ENCODE assay signal across 17 cellular contexts in genomic region chr1:31912087-31912780, GRCh38. TPM values are rescaled to one million over a fixed set of nuclear protein-coding genes. Genes with fewer than 3 reads are reported as not detected.
A peak's percentile ranks its signal among the peaks of the same experiment; 100 is the strongest.
DNase-seq lines count a peak whose midpoint lies in the region; ATAC-seq and TF ChIP-seq lines count a peak whose summit lies in the region.
"Had no signal": no experiment of that assay in that cellular context is flagged by ENCODE, and none has a peak within 500 bp of the region (broad histone marks: within the 10 kb centered on the region; RNA-seq: fewer than 3 reads in every experiment).

No MANE protein-coding gene starts in this region.

- H3K4me3 Mint-ChIP-seq in activated naive CD4-positive, alpha-beta T cell treated with anti-CD3 and anti-CD28 coated beads, Interleukin-2, amount 10 ng/mL, durations not matched to agents 7 days and 5 days = no peak overlapping the region
- H3K4me3 Mint-ChIP-seq in T-cell (peak overlapping the region in 2 of 3 donors; percentile 14 to 31), endothelial cell (ENCODE audit: unreplicated experiment) (peak overlapping the region; percentile 24)
- H3K4me3 Mint-ChIP-seq: type B pancreatic cell had no signal

- TF ChIP-seq CTCF in endothelial cell (IDR thresholded peaks at IDR 0.05; ENCODE audit: unreplicated experiment) (no peak), transverse colon (IDR thresholded peaks at IDR 0.05) (no peak)

- intact Hi-C loops in transverse colon (cut with DNase I; ENCODE audit: low total_unique reads) = no loop called here

- H3K36me3 ChIP-seq in subcutaneous abdominal adipose tissue (ENCODE audit: control insufficient read depth in 5 of 5, insufficient read depth in 5 of 5, low read length in 5 of 5) = peaks cover 24 to 59% (median 45%) of the 10 kb centered on the region in 5 donors
- H3K36me3 ChIP-seq in transverse colon = peaks cover 0 to 63% (median 22%) of the 10 kb centered on the region in 4 donors

- no peak overlapping the region for H3K9ac ChIP-seq in subcutaneous abdominal adipose tissue (ENCODE audit: low read length in 5 of 5)

- no peak overlapping the region for H3K4me3 ChIP-seq in subcutaneous abdominal adipose tissue (ENCODE audit: low read depth in 1 of 5, low read length in 5 of 5)
- no peak overlapping the region for H3K4me3 ChIP-seq in transverse colon
- H3K4me3 ChIP-seq: MG63 had no signal

- H3K4me1 Mint-ChIP-seq in activated naive CD4-positive, alpha-beta T cell treated with anti-CD3 and anti-CD28 coated beads, Interleukin-2, amount 10 ng/mL, durations not matched to agents 7 days and 5 days = peaks cover 50% of the 10 kb centered on the region
- H3K4me1 Mint-ChIP-seq in T-cell (peaks cover 55 to 62% (median 58%) of the 10 kb centered on the region in 3 donors), endothelial cell (ENCODE audit: unreplicated experiment) (peaks cover 8% of the 10 kb centered on the region)

- DNase-seq in activated naive CD4-positive, alpha-beta T cell treated with anti-CD3 and anti-CD28 coated beads, Interleukin-2, amount 10 ng/mL, durations not matched to agents 7 days and 5 days = no peak
- no peak for DNase-seq in activated naive CD4-positive, alpha-beta T cell treated with anti-CD3 and anti-CD28 coated beads, Interleukin-2, amount 50 U/mL, for 16 hours
- DNase-seq in T-cell (no peak), endothelial cell (ENCODE audit: low spot score) (no peak), transverse colon (no peak), globus pallidus (ENCODE audit: low spot score) (no peak)
- DNase-seq: effector CD8-positive, alpha-beta T cell; mammary epithelial cell; MG63; NCI-H2029; NCI-H526 treated with DMSO at 0.1 percent for 48 hours; nucleus accumbens; T1000 had no signal

- no peaks in the 10 kb centered on the region for H3K27me3 ChIP-seq in subcutaneous abdominal adipose tissue (ENCODE audit: control insufficient read depth in 5 of 5, insufficient read depth in 4 of 5, low read length in 5 of 5)
- no peaks in the 10 kb centered on the region for H3K27me3 ChIP-seq in transverse colon
- H3K27me3 ChIP-seq: MG63 had no signal

- TF ChIP-seq POLR2A in transverse colon (IDR thresholded peaks at IDR 0.05) = no peak

- TF ChIP-seq EP300 in transverse colon (IDR thresholded peaks at IDR 0.05; ENCODE audit: low read depth) = no peak

- 50 to 75% methylated on average over 1 of the region's 1 CpG for WGBS in transverse colon (ENCODE audit: low coverage in 1 of 2), 2 donors

- H3K36me3 Mint-ChIP-seq in activated naive CD4-positive, alpha-beta T cell treated with anti-CD3 and anti-CD28 coated beads, Interleukin-2, amount 10 ng/mL, durations not matched to agents 7 days and 5 days = peaks cover 78% of the 10 kb centered on the region
- H3K36me3 Mint-ChIP-seq in T-cell = peaks cover 65% of the 10 kb centered on the region
- H3K36me3 Mint-ChIP-seq in endothelial cell (ENCODE audit: low read depth, unreplicated experiment) = peaks cover 31% of the 10 kb centered on the region

- H3K4me1 ChIP-seq in subcutaneous abdominal adipose tissue (ENCODE audit: control insufficient read depth in 5 of 5, insufficient read depth in 5 of 5, low read length in 5 of 5) = peaks cover 0 to 30% (median 3%) of the 10 kb centered on the region in 5 donors
- peaks cover 16 to 32% (median 20%) of the 10 kb centered on the region in 4 donors for H3K4me1 ChIP-seq in transverse colon

- no peaks in the 10 kb centered on the region for H3K27me3 Mint-ChIP-seq in activated naive CD4-positive, alpha-beta T cell treated with anti-CD3 and anti-CD28 coated beads, Interleukin-2, amount 10 ng/mL, durations not matched to agents 7 days and 5 days
- no peaks in the 10 kb centered on the region for H3K27me3 Mint-ChIP-seq in T-cell
- no peaks in the 10 kb centered on the region for H3K27me3 Mint-ChIP-seq in endothelial cell (ENCODE audit: unreplicated experiment)
- H3K27me3 Mint-ChIP-seq: type B pancreatic cell had no signal

- H3K9me3 ChIP-seq in subcutaneous abdominal adipose tissue (ENCODE audit: control insufficient read depth in 5 of 5, low read length in 5 of 5) = no peaks in the 10 kb centered on the region
- no peaks in the 10 kb centered on the region for H3K9me3 ChIP-seq in transverse colon
- H3K9me3 ChIP-seq: MG63 had no signal

- peak overlapping the region; percentile 57 for H3K27ac ChIP-seq in subcutaneous abdominal adipose tissue (ENCODE audit: low read depth, low read length)
- H3K27ac ChIP-seq in transverse colon = no peak overlapping the region

- POLR2A ChIA-PET in T-cell (lab: Charles Lee) = interaction anchor here in 1 of 2 donors (0.5 kb wide), 1 partner anchor 92 kb away, joined by 3 read pairs; no protein-coding TSS in a partner anchor

- ATAC-seq in T-cell (replicated peaks in 1 of 4) (no peak), GM19455 (IDR thresholded peaks at IDR 0.05; ENCODE audit: unreplicated experiment) (no peak)
- ATAC-seq: sciatic nerve had no signal

- in situ Hi-C loops in transverse colon (cut with MboI; ENCODE audit: low pct_ligation_motif_present in 1 of 4, low pct_unique_long_range_greater_than_20kb in 1 of 4, low sequenced_read_pairs in 3 of 4) = no loop called here

- CTCF ChIA-PET in activated naive CD4-positive, alpha-beta T cell treated with anti-CD3 and anti-CD28 coated beads, Interleukin-2, amount 10 ng/mL, durations not matched to agents 7 days and 5 days (lab: Charles Lee) = interaction anchor here (1.9 to 3.2 kb wide), 2 partner anchors 11 to 50 kb away, joined by 10 to 22 read pairs; no protein-coding TSS in a partner anchor
- CTCF ChIA-PET in T-cell (lab: Charles Lee) = interaction anchor here in 1 of 2 donors (0.6 to 3.5 kb wide), 5 partner anchors 11 to 52 kb away, joined by 3 to 20 read pairs (median 4); partner anchors contain the start of gene PTP4A2

- no peaks in the 10 kb centered on the region for H3K9me3 Mint-ChIP-seq in activated naive CD4-positive, alpha-beta T cell treated with anti-CD3 and anti-CD28 coated beads, Interleukin-2, amount 10 ng/mL, durations not matched to agents 7 days and 5 days
- no peaks in the 10 kb centered on the region for H3K9me3 Mint-ChIP-seq in T-cell
- no peaks in the 10 kb centered on the region for H3K9me3 Mint-ChIP-seq in endothelial cell (ENCODE audit: unreplicated experiment)

- peak overlapping the region; percentile 19 for H3K27ac Mint-ChIP-seq in activated naive CD4-positive, alpha-beta T cell treated with anti-CD3 and anti-CD28 coated beads, Interleukin-2, amount 10 ng/mL, durations not matched to agents 7 days and 5 days
- peak overlapping the region; percentile 78 to 83 for H3K27ac Mint-ChIP-seq in T-cell
- H3K27ac Mint-ChIP-seq in endothelial cell (ENCODE audit: unreplicated experiment) = no peak overlapping the region

RNA-seq across cellular contexts. Expression of gene PTP4A2, which starts 25.9 kb away (rescaled TPM):
- 100 to 1,000 TPM; 187 to 341 (median 224) TPM for total RNA-seq in T-cell
- total RNA-seq in endothelial cell (ENCODE audit: unreplicated experiment) = 162 TPM
- total RNA-seq in transverse colon = 100 to 1,000 TPM in 3 of 4 donors, 10 to 100 TPM in 1; 58.9 to 251 (median 195) TPM
